Comparison of ENCODE assay signal across 8 cellular contexts in genomic region chr7:76357379-76358052, GRCh38. TPM values are rescaled to one million over a fixed set of nuclear protein-coding genes. Genes with fewer than 3 reads are reported as not detected.
DNase-seq lines count a peak whose midpoint lies in the region; ATAC-seq, FAIRE-seq and TF ChIP-seq lines count a peak whose summit lies in the region.

No MANE protein-coding gene starts in this region.

- peaks cover 4% of the 10 kb centered on the region; the same call in 1 of the 2 replicates for H3K9me3 ChIP-seq in AG04450 (ENCODE audit: control insufficient read depth, insufficient read depth, low read length)
- H3K9me3 ChIP-seq in GM12878 (replicated peaks; ENCODE audit: control insufficient read depth, insufficient read depth, low read length) = peaks cover 2% of the 10 kb centered on the region; the same call in 2 of the 3 replicates
- no peaks in the 10 kb centered on the region for H3K9me3 ChIP-seq in mesenchymal stem cell (ENCODE audit: control insufficient read depth, low read length)
- no peaks in the 10 kb centered on the region for H3K9me3 ChIP-seq in aorta (ENCODE audit: control insufficient read depth, low read length)

- no peak for ATAC-seq in GM12878
- ATAC-seq in aorta (ENCODE audit: low FRiP score) = no peak
- ATAC-seq in HG03280 (IDR thresholded peaks at IDR 0.05; ENCODE audit: unreplicated experiment) = no peak

- peaks cover 0 to 18% of the 10 kb centered on the region in 2 experiments; a peak in 3 of 4 replicates for H3K36me3 ChIP-seq in GM12878 (ENCODE audit: control insufficient read depth in 2 of 2, insufficient read depth in 2 of 2, low read length in 1 of 2)
- H3K36me3 ChIP-seq in mesenchymal stem cell (ENCODE audit: control insufficient read depth in 1 of 2, insufficient read depth in 2 of 2, low read depth in 1 of 2, low read length in 2 of 2) = peaks cover 13 to 34% of the 10 kb centered on the region in 2 experiments
- H3K36me3 ChIP-seq in aorta (ENCODE audit: control insufficient read depth in 1 of 2, insufficient read depth in 2 of 2, low read length in 1 of 2) = no peaks in the 10 kb centered on the region

- in situ Hi-C loops in GM12878 (cut with MboI) = no loop called here

- H2AK5ac ChIP-seq in mesenchymal stem cell (ENCODE audit: low read length, severe bottlenecking) = no peak overlapping the region

- H2BK120ac ChIP-seq in mesenchymal stem cell (ENCODE audit: low read depth, low read length) = no peak overlapping the region

- H2AFZ ChIP-seq in GM12878 (ENCODE audit: control insufficient read depth, low read depth, low read length) (no peak overlapping the region), mesenchymal stem cell (ENCODE audit: low read depth, low read length) (no peak overlapping the region)

- no peak overlapping the region for H2BK5ac ChIP-seq in mesenchymal stem cell (ENCODE audit: low read depth, low read length, poor library complexity, severe bottlenecking)

- peaks cover 10% of the 10 kb centered on the region for H4K20me1 ChIP-seq in GM12878 (ENCODE audit: control insufficient read depth, insufficient read depth)

- H3K14ac ChIP-seq in mesenchymal stem cell (ENCODE audit: low read length in 2 of 2) = no peak overlapping the region

- CTCF ChIA-PET in AG04450 (lab: Charles Lee) = no interaction called here
- CTCF ChIA-PET in GM12878 (lab: Yijun Ruan, JAX) = interaction anchor here (1.0 to 4.0 kb wide), 3 partner anchors 39 to 66 kb away, joined by 3 to 58 read pairs (median 14); no protein-coding TSS in a partner anchor

- FAIRE-seq in GM12878 (lab: Jason Lieb, UNC) = no peak

- POLR2A ChIA-PET in AG04450 (lab: Yijun Ruan, JAX) (interaction anchor here (0.6 to 2.0 kb wide), 5 partner anchors 30 to 179 kb away, joined by 3 to 11 read pairs (median 5); no protein-coding TSS in a partner anchor), GM12878 (lab: Charles Lee) (interaction anchor here (0.7 to 4.9 kb wide), 6 partner anchors 10 to 309 kb away, joined by 3 to 67 read pairs (median 6); partner anchors contain the start of genes HSPB1, MDH2 and STYXL1)

- H3K4me2 ChIP-seq in GM12878 (ENCODE audit: control insufficient read depth, insufficient read depth) = peak overlapping the region; percentile 74
- peak overlapping the region; percentile 74 for H3K4me2 ChIP-seq in mesenchymal stem cell (ENCODE audit: low read length, poor library complexity, severe bottlenecking)

- SMC1A ChIA-PET in GM12878 (lab: Charles Lee; ENCODE audit: uncharacterized antibody, unreplicated experiment) = interaction anchor here (0.8 to 1.8 kb wide), 3 partner anchors 10 to 39 kb away, joined by 3 to 4 read pairs (median 3); no protein-coding TSS in a partner anchor

- RAD21 ChIA-PET in GM12878 (lab: Charles Lee; ENCODE audit: unreplicated experiment) = interaction anchor here (0.6 to 4.4 kb wide), 2 partner anchors 39 to 43 kb away, joined by 5 to 58 read pairs; no protein-coding TSS in a partner anchor

- TF ChIP-seq CTCF in AG04450 (IDR thresholded peaks at IDR 0.05; ENCODE audit: low read depth, low read length) = no peak
- TF ChIP-seq CTCF in GM12878 (IDR thresholded peaks at IDR 0.05 in 2 of 3, conservative IDR thresholded peaks at IDR 0.05 in 1 of 3; ENCODE audit: control insufficient read depth in 2 of 3, extremely low read depth in 1 of 3, insufficient read depth in 1 of 3, low read depth in 3 of 3, low read length in 3 of 3) = no peak

- peaks cover 63% of the 10 kb centered on the region for H3K79me2 ChIP-seq in GM12878 (ENCODE audit: control insufficient read depth, insufficient read depth, low read length)

- H2BK15ac ChIP-seq in mesenchymal stem cell (ENCODE audit: low read depth, poor library complexity, severe bottlenecking) = no peak overlapping the region

- TSS peak; percentile 65 for BruUV-seq in GM12878 (replicated peaks; lab: Mats Ljungman, UMichigan)

- H3K4me1 ChIP-seq in GM12878 (ENCODE audit: control insufficient read depth, insufficient read depth, low read length) = peaks cover 9% of the 10 kb centered on the region
- H3K4me1 ChIP-seq in mesenchymal stem cell (ENCODE audit: control insufficient read depth, insufficient read depth, low read depth, low read length) = peaks cover 6% of the 10 kb centered on the region
- H3K4me1 ChIP-seq in aorta (ENCODE audit: control insufficient read depth in 1 of 2, insufficient read depth in 2 of 2, low read length in 2 of 2) = peaks cover 0 to 2% of the 10 kb centered on the region in 2 donors

- DNase-seq in AG04450 (ENCODE audit: low read depth, low spot score) (no peak), GM12878 (ENCODE audit: low read depth, low spot score) (no peak), mesenchymal stem cell (no peak), aorta (no peak), AG20443 (ENCODE audit: low spot score) (no peak)
- DNase-seq in Jurkat, Clone E6-1 (ENCODE audit: low read depth, low spot score) = no peak
- no peak for DNase-seq in activated CD4-positive, alpha-beta T cell treated with anti-CD3 and anti-CD28 coated beads, Interleukin-2, amount 50 U/mL, for 1 hour

- peak overlapping the region in 1 of 2 experiments; percentile 99 for H3K18ac ChIP-seq in mesenchymal stem cell (ENCODE audit: low read depth in 1 of 2, low read length in 2 of 2)

- peak overlapping the region in 1 of 2 experiments; percentile 89 for H3K4ac ChIP-seq in mesenchymal stem cell (ENCODE audit: low read depth in 1 of 2, low read length in 2 of 2)

- intact Hi-C loops in GM12878 (cut with micrococcal nuclease; ENCODE audit: unreplicated experiment) = no loop called here
- intact Hi-C loops in aorta (cut with DNase I) = loop anchor here (2.0 to 5.0 kb wide), 3 partner anchors 35 to 39 kb away; no protein-coding TSS in a partner anchor

- H3K4me3 ChIP-seq in AG04450 (ENCODE audit: low read depth, low read length) = peak overlapping the region; percentile 89
- peak overlapping the region; percentile 95 for H3K4me3 ChIP-seq in Jurkat, Clone E6-1 (ENCODE audit: low read length)
- peak overlapping the region; percentile 99 for H3K4me3 ChIP-seq in GM12878
- H3K4me3 ChIP-seq in mesenchymal stem cell (ENCODE audit: insufficient read depth in 1 of 2, low read depth in 1 of 2, low read length in 2 of 2) = peak overlapping the region in 1 of 2 experiments; percentile 89
- peak overlapping the region; percentile 92 to 93 for H3K4me3 ChIP-seq in aorta (ENCODE audit: low read length in 2 of 2)

- H3K23ac ChIP-seq in mesenchymal stem cell (ENCODE audit: low read length in 2 of 2) = no peak overlapping the region

- TF ChIP-seq RAD21 in GM12878 (IDR thresholded peaks at IDR 0.05; ENCODE audit: insufficient read depth, low read depth, low read length) = no peak

- H3K27me3 ChIP-seq in AG04450 (ENCODE audit: control insufficient read depth, insufficient read depth, low read length) (no peaks in the 10 kb centered on the region), GM12878 (replicated peaks in 1 of 2; ENCODE audit: control insufficient read depth in 2 of 2, insufficient read depth in 2 of 2, low read length in 1 of 2) (no peaks in the 10 kb centered on the region), mesenchymal stem cell (ENCODE audit: control insufficient read depth in 1 of 2, insufficient read depth in 1 of 2, low read length in 2 of 2) (no peaks in the 10 kb centered on the region), aorta (ENCODE audit: control insufficient read depth in 1 of 2, insufficient read depth in 2 of 2, low read length in 1 of 2) (no peaks in the 10 kb centered on the region)

- peaks cover 1% of the 10 kb centered on the region for H3K79me1 ChIP-seq in mesenchymal stem cell (replicated peaks; ENCODE audit: low read length, poor library complexity, severe bottlenecking)

- TF ChIP-seq POLR2A in GM12878 (IDR thresholded peaks at IDR 0.05; ENCODE audit: low read depth, low read length) = no peak

- H3K27ac ChIP-seq in AG04450 (ENCODE audit: low read depth, low read length) = peak overlapping the region; percentile 94
- peak overlapping the region; percentile 96 for H3K27ac ChIP-seq in GM12878 (ENCODE audit: control insufficient read depth, insufficient read depth)
- peak overlapping the region; percentile 52 for H3K27ac ChIP-seq in mesenchymal stem cell (ENCODE audit: low read length, poor library complexity, severe bottlenecking)
- H3K27ac ChIP-seq in aorta (ENCODE audit: low read depth in 1 of 2, low read length in 2 of 2) = peak overlapping the region; percentile 74 to 79

- no peak overlapping the region for H4K8ac ChIP-seq in mesenchymal stem cell (ENCODE audit: low read length)

- WGBS in GM12878 (ENCODE audit: insufficient coverage, insufficient replicate concordance, low lambda C conversion rate, missing lambda C conversion rate) = under 1% methylated on average over 14 of the region's 14 CpGs
- 4% methylated on average over 11 of the region's 14 CpGs for WGBS in mesenchymal stem cell
- 5% methylated on average over 14 of the region's 14 CpGs for WGBS in aorta, 2 donors

- no peak overlapping the region for H2BK12ac ChIP-seq in mesenchymal stem cell (ENCODE audit: low read length in 2 of 2)

- no peak for TF ChIP-seq EP300 in GM12878 (IDR thresholded peaks at IDR 0.05; ENCODE audit: borderline replicate concordance in 1 of 2, control insufficient read depth in 1 of 2, low read depth in 2 of 2, low read length in 2 of 2)

- H3K9ac ChIP-seq in GM12878 (ENCODE audit: control insufficient read depth, insufficient read depth, low read length) (peak overlapping the region; percentile 83), mesenchymal stem cell (ENCODE audit: low read length) (peak overlapping the region; percentile 96)

- no peak overlapping the region for H4K91ac ChIP-seq in mesenchymal stem cell (ENCODE audit: low read length)

RNA-seq across cellular contexts. Expression of gene YWHAG, which starts 1.3 kb away (rescaled TPM):
- polyA plus RNA-seq in AG04450 (2011; rRNA removed) (91.5 and 91.6 TPM in 2 replicates), GM12878 (2011; rRNA removed) (59.6 and 75.1 TPM in 2 replicates), GM12878 (2014; fragmentation: Illumina TruSeq; extraction: Trizol) (125 and 130 TPM in 2 replicates), GM12878 (2014; fragmentation: Nextera tagmentation; extraction: Ambion mirVana) (10 to 100 TPM; 20.2 to 27.2 TPM), GM12878 (2014; rRNA removed) (55.4 and 61.8 TPM in 2 replicates), GM12878 (2016; fragmentation: Nextera tagmentation; extraction: Ambion mirVana) (10 to 100 TPM; 24.3 to 26.1 TPM), aorta (10 to 100 TPM; 40.0 to 58.2 TPM)
- 117 and 129 TPM in 2 replicates for polyA minus RNA-seq in AG04450 (2011; rRNA and poly(A)+ RNA removed)
- polyA plus RNA-seq in Jurkat, Clone E6-1 (2012; ENCODE audit: insufficient read depth, insufficient read length) = 87.8 TPM
- total RNA-seq in GM12878 (2013; cell fraction: nucleolus; rRNA removed) = 36.7 and 39.5 TPM in 2 replicates
- total RNA-seq in GM12878 (2014; rRNA removed) (26.0 and 26.4 TPM in 2 replicates), GM12878 (2014; rRNA removed; fragmentation: Illumina TruSeq; extraction: Trizol) (77.4 and 79.7 TPM in 2 replicates), GM12878 (2021) (153 and 157 TPM in 2 replicates), aorta (100 to 1,000 TPM; 104 to 121 TPM)
- 37.6 TPM for polyA plus RNA-seq in GM12878 (2011; ENCODE audit: low read depth)
- polyA plus RNA-seq in GM12878 (2011; cell fraction: cytosol; rRNA removed) = 34.2 and 44.7 TPM in 2 replicates
- 25.0 and 40.2 TPM in 2 replicates for polyA plus RNA-seq in GM12878 (2011; cell fraction: nucleus; rRNA removed)
- 86.1 and 86.2 TPM in 2 replicates for polyA plus RNA-seq in GM12878 (2012)
- 60.4 and 89.3 TPM in 2 replicates for polyA minus RNA-seq in GM12878 (2011; rRNA and poly(A)+ RNA removed)
- 48.9 and 52.5 TPM in 2 replicates for polyA minus RNA-seq in GM12878 (2011; cell fraction: cytosol; rRNA and poly(A)+ RNA removed)
- 11.5 and 21.3 TPM in 2 replicates for polyA minus RNA-seq in GM12878 (2011; cell fraction: nucleus; rRNA and poly(A)+ RNA removed)
- 106 TPM for polyA plus RNA-seq in mesenchymal stem cell (2013, experiment 1 of 2)
- polyA plus RNA-seq in mesenchymal stem cell (2013, experiment 2 of 2) = 107 TPM

RNA-seq across cellular contexts. Expression of gene SSC4D, which starts 52.0 kb away (rescaled TPM):
- polyA plus RNA-seq in AG04450 (2011; rRNA removed) (0.45 and 0.57 TPM in 2 replicates), GM12878 (2011; rRNA removed) (0.24 TPM in 2 replicates), GM12878 (2014; fragmentation: Illumina TruSeq; extraction: Trizol) (0.21 and 0.25 TPM in 2 replicates), GM12878 (2014; fragmentation: Nextera tagmentation; extraction: Ambion mirVana) (under 1 TPM in 1 of 2 experiments, not detected in 1; 0.11 TPM), GM12878 (2014; rRNA removed) (0.08 and 0.29 TPM in 2 replicates), GM12878 (2016; fragmentation: Nextera tagmentation; extraction: Ambion mirVana) (under 1 TPM; 0.63 to 0.79 TPM), aorta (under 1 TPM in 1 of 2 donors, not detected in 1; 0.13 TPM)
- 0.35 and 0.92 TPM in 2 replicates for polyA minus RNA-seq in AG04450 (2011; rRNA and poly(A)+ RNA removed)
- 6.2 TPM for polyA plus RNA-seq in Jurkat, Clone E6-1 (2012; ENCODE audit: insufficient read depth, insufficient read length)
- total RNA-seq in GM12878 (2013; cell fraction: nucleolus; rRNA removed) = 0.33 TPM in 1 of 2 replicates, not detected in the other
- total RNA-seq in GM12878 (2014; rRNA removed) (0.34 and 0.65 TPM in 2 replicates), GM12878 (2014; rRNA removed; fragmentation: Illumina TruSeq; extraction: Trizol) (0.14 and 0.18 TPM in 2 replicates), GM12878 (2021) (0.41 and 0.72 TPM in 2 replicates), aorta (under 1 TPM; 0.33 to 0.58 TPM)
- not detected for polyA plus RNA-seq in GM12878 (2011; ENCODE audit: low read depth)
- 0.51 and 0.57 TPM in 2 replicates for polyA plus RNA-seq in GM12878 (2011; cell fraction: cytosol; rRNA removed)
- 0.15 and 0.18 TPM in 2 replicates for polyA plus RNA-seq in GM12878 (2011; cell fraction: nucleus; rRNA removed)
- 0.18 and 0.39 TPM in 2 replicates for polyA plus RNA-seq in GM12878 (2012)
- 0.37 and 0.52 TPM in 2 replicates for polyA minus RNA-seq in GM12878 (2011; rRNA and poly(A)+ RNA removed)
- polyA minus RNA-seq in GM12878 (2011; cell fraction: cytosol; rRNA and poly(A)+ RNA removed) = not detected in 2 replicates
- polyA minus RNA-seq in GM12878 (2011; cell fraction: nucleus; rRNA and poly(A)+ RNA removed) = not detected in 2 replicates
- 0.46 TPM for polyA plus RNA-seq in mesenchymal stem cell (2013, experiment 1 of 2)
- 0.49 TPM for polyA plus RNA-seq in mesenchymal stem cell (2013, experiment 2 of 2)

RNA-seq across cellular contexts. Expression of gene HSPB1, which starts 55.0 kb away (rescaled TPM):
- polyA plus RNA-seq in AG04450 (2011; rRNA removed) (290 and 526 TPM in 2 replicates), GM12878 (2011; rRNA removed) (10.4 and 67.5 TPM in 2 replicates), GM12878 (2014; fragmentation: Illumina TruSeq; extraction: Trizol) (1.4 and 41.6 TPM in 2 replicates), GM12878 (2014; fragmentation: Nextera tagmentation; extraction: Ambion mirVana) (10 to 100 TPM; 13.7 to 56.5 TPM), GM12878 (2014; rRNA removed) (134 and 182 TPM in 2 replicates), GM12878 (2016; fragmentation: Nextera tagmentation; extraction: Ambion mirVana) (100 to 1,000 TPM; 279 to 297 TPM), aorta (1,000 to 10,000 TPM in 1 of 2 donors, 100 to 1,000 TPM in 1; 742 to 1,817 TPM)
- polyA minus RNA-seq in AG04450 (2011; rRNA and poly(A)+ RNA removed) = 75.3 and 81.1 TPM in 2 replicates
- 188 TPM for polyA plus RNA-seq in Jurkat, Clone E6-1 (2012; ENCODE audit: insufficient read depth, insufficient read length)
- 21.2 and 22.1 TPM in 2 replicates for total RNA-seq in GM12878 (2013; cell fraction: nucleolus; rRNA removed)
- total RNA-seq in GM12878 (2014; rRNA removed) (31.9 and 47.8 TPM in 2 replicates), GM12878 (2014; rRNA removed; fragmentation: Illumina TruSeq; extraction: Trizol) (35.4 and 41.2 TPM in 2 replicates), GM12878 (2021) (181 and 189 TPM in 2 replicates), aorta (1,000 to 10,000 TPM; 1,225 to 2,295 TPM)
- polyA plus RNA-seq in GM12878 (2011; ENCODE audit: low read depth) = 50.0 TPM
- polyA plus RNA-seq in GM12878 (2011; cell fraction: cytosol; rRNA removed) = 139 and 153 TPM in 2 replicates
- polyA plus RNA-seq in GM12878 (2011; cell fraction: nucleus; rRNA removed) = 127 and 155 TPM in 2 replicates
- 172 and 210 TPM in 2 replicates for polyA plus RNA-seq in GM12878 (2012)
- 15.6 and 24.8 TPM in 2 replicates for polyA minus RNA-seq in GM12878 (2011; rRNA and poly(A)+ RNA removed)
- polyA minus RNA-seq in GM12878 (2011; cell fraction: cytosol; rRNA and poly(A)+ RNA removed) = 42.6 and 53.3 TPM in 2 replicates
- 21.4 and 37.5 TPM in 2 replicates for polyA minus RNA-seq in GM12878 (2011; cell fraction: nucleus; rRNA and poly(A)+ RNA removed)
- polyA plus RNA-seq in mesenchymal stem cell (2013, experiment 1 of 2) = 794 TPM
- polyA plus RNA-seq in mesenchymal stem cell (2013, experiment 2 of 2) = 815 TPM
